1 cellular context compared by ENCODE assay signal in the genomic region with DNA sequence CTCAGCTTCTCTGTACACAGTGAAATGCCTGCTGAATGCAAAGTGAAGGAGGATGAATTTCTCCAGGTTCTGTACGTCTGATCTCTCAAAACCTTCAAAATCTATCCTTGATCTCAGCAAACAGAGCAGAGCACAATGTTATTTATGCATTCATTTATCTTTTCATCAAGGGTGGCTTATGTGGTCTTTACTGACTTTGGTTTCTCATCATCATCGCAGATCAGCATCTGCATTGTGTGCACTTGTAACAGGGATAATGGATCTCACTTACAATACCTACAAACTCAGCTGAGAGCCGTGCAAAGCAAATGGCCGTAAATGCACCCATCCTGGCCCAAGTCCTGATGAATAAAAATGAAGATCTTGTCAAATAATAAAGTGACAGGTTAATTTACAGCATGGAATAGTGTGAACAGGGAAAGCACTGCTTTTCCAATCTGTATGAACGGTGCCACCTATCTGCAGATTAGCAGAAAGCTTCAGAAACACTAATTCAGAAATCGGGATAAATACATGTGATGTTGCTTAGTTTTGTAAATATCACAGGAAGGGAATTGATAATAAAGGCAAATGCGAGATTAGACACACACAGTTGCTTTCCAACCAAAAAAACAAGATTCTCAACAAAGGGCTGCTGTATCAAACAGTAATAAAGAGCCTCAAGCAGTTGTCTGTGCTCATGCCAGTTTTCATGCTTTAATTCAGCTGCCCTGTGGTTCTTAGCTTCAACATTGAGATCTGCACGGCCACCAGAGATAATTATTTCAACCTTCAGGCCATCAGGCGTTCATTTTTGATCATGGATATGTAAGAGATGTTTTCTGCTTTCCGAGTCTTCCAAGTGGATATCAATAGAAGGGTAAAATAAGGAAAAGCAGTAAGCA.
TF ChIP-seq lines count a peak whose summit lies in the region.

No MANE protein-coding gene starts in this region.

TF ChIP-seq in HEK293, 187 proteins besides CTCF, POLR2A, EP300 and RAD21 (continued from another document):
- TF ChIP-seq, protein P1, sequence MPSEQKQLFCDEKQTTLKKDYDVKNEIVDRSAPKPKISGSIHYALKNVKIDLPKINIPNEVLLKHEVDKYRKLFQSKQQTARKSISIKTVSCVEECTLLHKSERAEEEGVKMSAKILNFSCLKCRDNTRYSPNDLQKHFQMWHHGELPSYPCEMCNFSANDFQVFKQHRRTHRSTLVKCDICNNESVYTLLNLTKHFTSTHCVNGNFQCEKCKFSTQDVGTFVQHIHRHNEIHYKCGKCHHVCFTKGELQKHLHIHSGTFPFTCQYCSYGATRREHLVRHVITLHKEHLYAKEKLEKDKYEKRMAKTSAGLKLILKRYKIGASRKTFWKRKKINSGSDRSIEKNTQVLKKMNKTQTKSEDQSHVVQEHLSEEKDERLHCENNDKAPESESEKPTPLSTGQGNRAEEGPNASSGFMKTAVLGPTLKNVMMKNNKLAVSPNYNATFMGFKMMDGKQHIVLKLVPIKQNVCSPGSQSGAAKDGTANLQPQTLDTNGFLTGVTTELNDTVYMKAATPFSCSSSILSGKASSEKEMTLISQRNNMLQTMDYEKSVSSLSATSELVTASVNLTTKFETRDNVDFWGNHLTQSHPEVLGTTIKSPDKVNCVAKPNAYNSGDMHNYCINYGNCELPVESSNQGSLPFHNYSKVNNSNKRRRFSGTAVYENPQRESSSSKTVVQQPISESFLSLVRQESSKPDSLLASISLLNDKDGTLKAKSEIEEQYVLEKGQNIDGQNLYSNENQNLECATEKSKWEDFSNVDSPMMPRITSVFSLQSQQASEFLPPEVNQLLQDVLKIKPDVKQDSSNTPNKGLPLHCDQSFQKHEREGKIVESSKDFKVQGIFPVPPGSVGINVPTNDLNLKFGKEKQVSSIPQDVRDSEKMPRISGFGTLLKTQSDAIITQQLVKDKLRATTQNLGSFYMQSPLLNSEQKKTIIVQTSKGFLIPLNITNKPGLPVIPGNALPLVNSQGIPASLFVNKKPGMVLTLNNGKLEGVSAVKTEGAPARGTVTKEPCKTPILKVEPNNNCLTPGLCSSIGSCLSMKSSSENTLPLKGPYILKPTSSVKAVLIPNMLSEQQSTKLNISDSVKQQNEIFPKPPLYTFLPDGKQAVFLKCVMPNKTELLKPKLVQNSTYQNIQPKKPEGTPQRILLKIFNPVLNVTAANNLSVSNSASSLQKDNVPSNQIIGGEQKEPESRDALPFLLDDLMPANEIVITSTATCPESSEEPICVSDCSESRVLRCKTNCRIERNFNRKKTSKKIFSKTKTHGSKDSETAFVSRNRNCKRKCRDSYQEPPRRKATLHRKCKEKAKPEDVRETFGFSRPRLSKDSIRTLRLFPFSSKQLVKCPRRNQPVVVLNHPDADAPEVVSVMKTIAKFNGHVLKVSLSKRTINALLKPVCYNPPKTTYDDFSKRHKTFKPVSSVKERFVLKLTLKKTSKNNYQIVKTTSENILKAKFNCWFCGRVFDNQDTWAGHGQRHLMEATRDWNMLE (tag by site-specific recombination; conservative IDR thresholded peaks at IDR 0.05; ENCODE audit: low read depth), result no peak
- TF ChIP-seq ZBTB17 (tag by site-specific recombination; IDR thresholded peaks at IDR 0.05) (peak; percentile 37; the same call in 1 of the 2 replicates), ZNF777 (tag by site-specific recombination; IDR thresholded peaks at IDR 0.05; ENCODE audit: borderline replicate concordance) (no peak), ZFP41 (tag by site-specific recombination; IDR thresholded peaks at IDR 0.05; ENCODE audit: borderline replicate concordance) (no peak), ZNF792 (tag by site-specific recombination; IDR thresholded peaks at IDR 0.05) (no peak), OVOL3 (tag by site-specific recombination; IDR thresholded peaks at IDR 0.05) (no peak), ZNF140 (tag by site-specific recombination; IDR thresholded peaks at IDR 0.05) (no peak), ZNF510 (tag by site-specific recombination; IDR thresholded peaks at IDR 0.05; ENCODE audit: insufficient replicate concordance) (no peak), ZNF354C (tag by site-specific recombination; IDR thresholded peaks at IDR 0.05; ENCODE audit: borderline replicate concordance, low read depth) (no peak), ZNF555 (tag by site-specific recombination; conservative IDR thresholded peaks at IDR 0.05) (no peak), ZSCAN23 (tag by site-specific recombination; IDR thresholded peaks at IDR 0.05) (no peak), ZNF311 (tag by site-specific recombination; IDR thresholded peaks at IDR 0.05; ENCODE audit: borderline replicate concordance) (no peak), ZNF324 (tag by site-specific recombination; IDR thresholded peaks at IDR 0.05) (no peak), ZNF112 (tag by site-specific recombination; IDR thresholded peaks at IDR 0.05) (no peak), GLIS1 (tag by site-specific recombination; IDR thresholded peaks at IDR 0.05) (no peak), ZNF214 (tag by site-specific recombination; IDR thresholded peaks at IDR 0.05; ENCODE audit: borderline replicate concordance) (no peak), ZNF654 (tag by site-specific recombination; IDR thresholded peaks at IDR 0.05; ENCODE audit: low read depth) (peak; percentile 50), ZXDB (tag by site-specific recombination; IDR thresholded peaks at IDR 0.05) (no peak), TCF7L2 (IDR thresholded peaks at IDR 0.05; ENCODE audit: borderline replicate concordance, low read depth, low read length) (no peak), ZNF292 (tag by site-specific recombination; IDR thresholded peaks at IDR 0.05; ENCODE audit: borderline replicate concordance, low read depth) (no peak)
- TF ChIP-seq, protein P2, sequence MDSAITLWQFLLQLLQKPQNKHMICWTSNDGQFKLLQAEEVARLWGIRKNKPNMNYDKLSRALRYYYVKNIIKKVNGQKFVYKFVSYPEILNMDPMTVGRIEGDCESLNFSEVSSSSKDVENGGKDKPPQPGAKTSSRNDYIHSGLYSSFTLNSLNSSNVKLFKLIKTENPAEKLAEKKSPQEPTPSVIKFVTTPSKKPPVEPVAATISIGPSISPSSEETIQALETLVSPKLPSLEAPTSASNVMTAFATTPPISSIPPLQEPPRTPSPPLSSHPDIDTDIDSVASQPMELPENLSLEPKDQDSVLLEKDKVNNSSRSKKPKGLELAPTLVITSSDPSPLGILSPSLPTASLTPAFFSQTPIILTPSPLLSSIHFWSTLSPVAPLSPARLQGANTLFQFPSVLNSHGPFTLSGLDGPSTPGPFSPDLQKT (IDR thresholded peaks at IDR 0.05; ENCODE audit: borderline replicate concordance, low read depth, low read length), result no peak
- TF ChIP-seq, protein P3, sequence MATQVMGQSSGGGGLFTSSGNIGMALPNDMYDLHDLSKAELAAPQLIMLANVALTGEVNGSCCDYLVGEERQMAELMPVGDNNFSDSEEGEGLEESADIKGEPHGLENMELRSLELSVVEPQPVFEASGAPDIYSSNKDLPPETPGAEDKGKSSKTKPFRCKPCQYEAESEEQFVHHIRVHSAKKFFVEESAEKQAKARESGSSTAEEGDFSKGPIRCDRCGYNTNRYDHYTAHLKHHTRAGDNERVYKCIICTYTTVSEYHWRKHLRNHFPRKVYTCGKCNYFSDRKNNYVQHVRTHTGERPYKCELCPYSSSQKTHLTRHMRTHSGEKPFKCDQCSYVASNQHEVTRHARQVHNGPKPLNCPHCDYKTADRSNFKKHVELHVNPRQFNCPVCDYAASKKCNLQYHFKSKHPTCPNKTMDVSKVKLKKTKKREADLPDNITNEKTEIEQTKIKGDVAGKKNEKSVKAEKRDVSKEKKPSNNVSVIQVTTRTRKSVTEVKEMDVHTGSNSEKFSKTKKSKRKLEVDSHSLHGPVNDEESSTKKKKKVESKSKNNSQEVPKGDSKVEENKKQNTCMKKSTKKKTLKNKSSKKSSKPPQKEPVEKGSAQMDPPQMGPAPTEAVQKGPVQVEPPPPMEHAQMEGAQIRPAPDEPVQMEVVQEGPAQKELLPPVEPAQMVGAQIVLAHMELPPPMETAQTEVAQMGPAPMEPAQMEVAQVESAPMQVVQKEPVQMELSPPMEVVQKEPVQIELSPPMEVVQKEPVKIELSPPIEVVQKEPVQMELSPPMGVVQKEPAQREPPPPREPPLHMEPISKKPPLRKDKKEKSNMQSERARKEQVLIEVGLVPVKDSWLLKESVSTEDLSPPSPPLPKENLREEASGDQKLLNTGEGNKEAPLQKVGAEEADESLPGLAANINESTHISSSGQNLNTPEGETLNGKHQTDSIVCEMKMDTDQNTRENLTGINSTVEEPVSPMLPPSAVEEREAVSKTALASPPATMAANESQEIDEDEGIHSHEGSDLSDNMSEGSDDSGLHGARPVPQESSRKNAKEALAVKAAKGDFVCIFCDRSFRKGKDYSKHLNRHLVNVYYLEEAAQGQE (tag by site-specific recombination; IDR thresholded peaks at IDR 0.05), result no peak
